Comparison of ENCODE assay signal across 15 cellular contexts in the genomic region with DNA sequence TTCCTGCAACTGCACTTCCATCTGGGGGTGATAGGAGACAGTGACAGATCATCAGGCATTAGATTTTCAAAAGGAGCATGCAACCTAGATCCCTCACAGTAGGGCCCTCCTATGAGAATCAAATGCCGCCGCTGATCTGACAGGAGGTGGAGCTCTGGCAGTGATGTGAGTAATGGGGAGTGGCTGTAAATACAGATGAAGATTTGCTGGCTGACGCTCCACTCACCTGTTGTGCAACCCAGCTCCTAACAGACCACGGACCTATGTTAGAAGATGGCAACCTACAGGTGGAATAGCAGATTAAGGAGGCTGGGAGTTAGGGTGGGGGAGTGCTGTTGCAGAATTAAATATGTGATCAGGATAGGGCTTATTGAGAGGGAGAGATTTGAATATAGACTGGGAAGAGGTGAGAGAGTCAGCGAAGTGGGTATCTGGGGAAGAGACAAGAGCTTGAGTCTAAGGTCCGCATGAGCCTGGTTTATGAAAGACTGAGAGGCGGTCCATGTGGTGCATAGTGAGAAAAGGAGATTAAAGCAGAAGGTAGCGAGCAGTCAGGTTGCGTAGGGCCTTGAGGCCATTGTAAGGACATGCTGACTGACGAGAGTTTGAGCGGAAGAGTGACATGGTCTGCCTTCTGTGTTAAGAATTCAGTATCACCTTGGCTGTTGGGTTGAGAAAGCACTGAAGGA. TPM values are rescaled to one million over a fixed set of nuclear protein-coding genes. Genes with fewer than 3 reads are reported as not detected.
DNase-seq lines count a peak whose midpoint lies in the region; ATAC-seq, FAIRE-seq and TF ChIP-seq lines count a peak whose summit lies in the region.
"Had no signal": no experiment of that assay in that cellular context is flagged by ENCODE, and none has a peak within 500 bp of the region (broad histone marks: within the 10 kb centered on the region; RNA-seq: fewer than 3 reads in every experiment).

No MANE protein-coding gene starts in this region.

- intact Hi-C loops in K562 (cut with micrococcal nuclease): loop anchor here (10.0 kb wide), 3 partner anchors 355 to 1125 kb away; no protein-coding TSS in a partner anchor

- DNase-seq in A549 (ENCODE audit: low read depth in 1 of 2, low spot score in 1 of 2) (peak in 1 of 2 experiments; percentile 51), DND-41 (no peak), NB4 (ENCODE audit: low read depth) (peak; percentile 50), K562 (ENCODE audit: extremely low read depth in 1 of 4, low spot score in 3 of 4) (peak in 1 of 4 experiments; percentile 29), HuH-7 (ENCODE audit: low spot score) (no peak), NK-92 (lab: John Stamatoyannopoulos, UW; ENCODE audit: unreplicated experiment) (no peak), NCI-H510A (lab: John Stamatoyannopoulos, UW) (no peak)
- DNase-seq: activated CD4-positive, alpha-beta T cell treated with anti-CD3 and anti-CD28 coated beads, Interleukin-2, amount 50 U/mL, for 1 hour; left cardiac atrium; NCI-H1436 treated with DMSO at 0.1 percent for 48 hours; NCI-H2227 treated with DMSO at 0.1 percent for 48 hours; right cardiac atrium; T1000 had no signal

- WGBS in A549 (ENCODE audit: missing lambda C conversion rate): 89% methylated on average over 11 of the region's 11 CpGs
- 56% methylated on average over 11 of the region's 11 CpGs for WGBS in K562 (ENCODE audit: insufficient coverage, low coverage, missing lambda C conversion rate)

- ATAC-seq in A549 (no peak), DND-41 (ENCODE audit: insufficient read depth, low read depth) (peak; percentile 42; the same call in 2 of the 3 replicates), K562 (peak; percentile 60), GM19351 (IDR thresholded peaks at IDR 0.05; ENCODE audit: unreplicated experiment) (no peak)
- ATAC-seq: left cardiac atrium, right cardiac atrium had no signal

- no peaks in the 10 kb centered on the region for H3K27me3 ChIP-seq in DND-41 (ENCODE audit: insufficient read depth, low read length, poor library complexity)
- no peaks in the 10 kb centered on the region for H3K27me3 ChIP-seq in K562 (ENCODE audit: control insufficient read depth in 2 of 2, insufficient read depth in 2 of 2, low read length in 2 of 2)

- H3K4me2 ChIP-seq in A549 (no peak overlapping the region; the same call in 1 of the 3 replicates), DND-41 (ENCODE audit: insufficient read depth, low read length) (no peak overlapping the region), K562 (ENCODE audit: insufficient read depth, low read length) (no peak overlapping the region)
- H3K4me2 ChIP-seq: KMS-11 had no signal

- in situ Hi-C loops in K562 (cut with MboI): loop anchor here (25.0 kb wide), 1 partner anchor 1113 kb away; no protein-coding TSS in a partner anchor

- TF ChIP-seq EP300 in A549 (IDR thresholded peaks at IDR 0.05) (no peak), K562 (IDR thresholded peaks at IDR 0.05; ENCODE audit: low read length) (no peak)

- no peak overlapping the region for H2AFZ ChIP-seq in DND-41 (ENCODE audit: low read depth, low read length)
- H2AFZ ChIP-seq in K562 (ENCODE audit: low read depth, low read length): no peak overlapping the region

- POLR2A ChIA-PET in A549 (lab: Yijun Ruan, JAX): no interaction called here
- POLR2A ChIA-PET in K562 (lab: Yijun Ruan, JAX): interaction anchor here (0.6 to 1.4 kb wide), 4 partner anchors 49 to 1198 kb away, joined by 3 to 6 read pairs (median 3); no protein-coding TSS in a partner anchor

- H3K4me1 ChIP-seq in A549 (peaks cover 35% of the 10 kb centered on the region), DND-41 (ENCODE audit: insufficient read depth, low read length) (no peaks in the 10 kb centered on the region), K562 (replicated peaks in 1 of 2; ENCODE audit: control insufficient read depth in 2 of 2, insufficient read depth in 2 of 2, low read length in 2 of 2) (peaks cover 5 to 6% of the 10 kb centered on the region in 2 experiments; a peak in 4 of 5 replicates)

- TF ChIP-seq POLR2A in A549 (IDR thresholded peaks at IDR 0.05; ENCODE audit: low read length): no peak
- TF ChIP-seq POLR2A in NB4 (IDR thresholded peaks at IDR 0.05; ENCODE audit: extremely low read depth, insufficient read length): no peak
- peak; percentile 42; the same call in 1 of the 2 replicates for TF ChIP-seq POLR2A in K562 (conservative IDR thresholded peaks at IDR 0.05)

- H3K79me2 ChIP-seq in DND-41 (ENCODE audit: insufficient read depth, low read length) (no peaks in the 10 kb centered on the region), K562 (ENCODE audit: control insufficient read depth, insufficient read depth, low read length) (no peaks in the 10 kb centered on the region)

- H4K20me1 ChIP-seq in DND-41 (ENCODE audit: insufficient read depth, low read length): peaks cover 14% of the 10 kb centered on the region; the same call in 1 of the 2 replicates
- no peaks in the 10 kb centered on the region for H4K20me1 ChIP-seq in K562 (replicated peaks; ENCODE audit: control insufficient read depth, insufficient read depth, low read length)

- no TSS peak for BruUV-seq in K562 (replicated peaks; lab: Mats Ljungman, UMichigan)

- no peak for FAIRE-seq in A549 (lab: Jason Lieb, UNC)
- FAIRE-seq in K562 (lab: Jason Lieb, UNC): no peak

- CTCF ChIA-PET in A549 (lab: Yijun Ruan, JAX): interaction anchor here (1.5 to 1.9 kb wide), 2 partner anchors 9 to 383 kb away, joined by 3 to 10 read pairs; no protein-coding TSS in a partner anchor
- CTCF ChIA-PET in K562 (lab: Yijun Ruan, JAX; ENCODE audit: low intra/inter-chr PET ratio): no interaction called here

- H3K4me3 ChIP-seq in A549 (no peak overlapping the region), DND-41 (ENCODE audit: low read depth in 1 of 2, low read length in 2 of 2) (no peak overlapping the region), NB4 (ENCODE audit: low read depth, low read length) (no peak overlapping the region), K562 (no peak overlapping the region)

- H3K27ac ChIP-seq in A549 (peak overlapping the region in 1 of 2 experiments; percentile 79; a peak in 1 of 6 replicates), DND-41 (ENCODE audit: low read length) (no peak overlapping the region), K562 (ENCODE audit: extremely low read depth, low read depth, low read length) (no peak overlapping the region)
- H3K27ac ChIP-seq: KMS-11 had no signal

- no peak overlapping the region for H3K9ac ChIP-seq in DND-41 (ENCODE audit: low read depth, low read length)
- H3K9ac ChIP-seq in K562 (ENCODE audit: insufficient read depth in 1 of 2, low read depth in 2 of 2, low read length in 2 of 2): no peak overlapping the region
- H3K9ac ChIP-seq: KMS-11 had no signal

- TF ChIP-seq RAD21 in A549 (conservative IDR thresholded peaks at IDR 0.05 in 1 of 2, IDR thresholded peaks at IDR 0.05 in 1 of 2) (no peak), K562 (CRISPR knock-in tag; conservative IDR thresholded peaks at IDR 0.05 in 1 of 2, IDR thresholded peaks at IDR 0.05 in 1 of 2) (no peak)

- H3K9me1 ChIP-seq in K562 (ENCODE audit: control insufficient read depth, insufficient read depth, low read length): no peaks in the 10 kb centered on the region

- peaks cover 42% of the 10 kb centered on the region for H3K36me3 ChIP-seq in DND-41 (ENCODE audit: insufficient read depth, low read length)
- H3K36me3 ChIP-seq in K562 (ENCODE audit: control insufficient read depth, insufficient read depth, low read length): peaks cover 43% of the 10 kb centered on the region

- no peak for TF ChIP-seq CTCF in A549 (IDR thresholded peaks at IDR 0.05)
- no peak for TF ChIP-seq CTCF in DND-41 (IDR thresholded peaks at IDR 0.05; ENCODE audit: borderline replicate concordance, extremely low read depth, low read length, poor library complexity, severe bottlenecking)
- no peak for TF ChIP-seq CTCF in NB4 (IDR thresholded peaks at IDR 0.05; ENCODE audit: low read depth, low read length)
- TF ChIP-seq CTCF in K562 (IDR thresholded peaks at IDR 0.05 in 2 of 3, conservative IDR thresholded peaks at IDR 0.05 in 1 of 3; ENCODE audit: insufficient read depth in 2 of 3, low read depth in 1 of 3, low read length in 3 of 3): no peak

- H3K9me3 ChIP-seq in A549 (peaks cover 22% of the 10 kb centered on the region), DND-41 (ENCODE audit: insufficient read depth, low read length, severe bottlenecking) (no peaks in the 10 kb centered on the region), K562 (replicated peaks; ENCODE audit: control insufficient read depth, insufficient read depth, low read depth, low read length) (peaks cover 3% of the 10 kb centered on the region)

RNA-seq across cellular contexts. Expression of gene TOGARAM2, which starts 31.3 kb away (rescaled TPM):
- 0.05 and 0.14 TPM in 2 replicates for polyA plus RNA-seq in A549 (2011; rRNA removed)
- 0.38 and 0.41 TPM in 2 replicates for polyA plus RNA-seq in A549 (2012; cell fraction: cytosol; rRNA removed)
- 0.92 and 0.96 TPM in 2 replicates for polyA plus RNA-seq in A549 (2012; cell fraction: nucleus; rRNA removed)
- polyA plus RNA-seq in A549 (2017; fragmentation: RNase III; extraction: RNeasy Plus Mini Kit Qiagen cat#74134 plus additional on column Dnase treatment): 0.25 to 0.35 TPM (median 0.30 TPM) in 3 replicates
- 0.10 and 0.33 TPM in 2 replicates for polyA minus RNA-seq in A549 (2011; rRNA and poly(A)+ RNA removed)
- total RNA-seq in K562 (2011; cell fraction: chromatin; rRNA removed; ENCODE audit: low replicate concordance): not detected in 2 replicates
- total RNA-seq in K562 (2011; cell fraction: nucleolus; rRNA removed): not detected in 2 replicates
- 0.08 TPM in 1 of 2 replicates, not detected in the other for total RNA-seq in K562 (2011; cell fraction: nucleoplasm; rRNA removed)
- total RNA-seq in K562 (2014; rRNA removed): not detected in 2 replicates
- total RNA-seq in K562 (2014; rRNA removed; fragmentation: Illumina TruSeq; extraction: Trizol): not detected in 2 replicates
- not detected in 2 replicates for total RNA-seq in K562 (2015; rRNA removed; fragmentation: Illumina TruSeq; extraction: Trizol)
- total RNA-seq in K562 (2021): not detected in 2 replicates
- not detected in 2 replicates for polyA plus RNA-seq in K562 (2011; rRNA removed)
- polyA plus RNA-seq in K562 (2011; cell fraction: cytosol; rRNA removed): under 0.01 TPM in 1 of 2 replicates, not detected in the other
- 0.01 TPM in 1 of 2 replicates, not detected in the other for polyA plus RNA-seq in K562 (2011; cell fraction: nucleus; rRNA removed)
- polyA plus RNA-seq in K562 (2012): not detected in 2 replicates
- polyA plus RNA-seq in K562 (2014; fragmentation: Illumina TruSeq; extraction: Trizol): not detected in 2 replicates
- polyA plus RNA-seq in K562 (2014; fragmentation: Nextera tagmentation; extraction: Ambion mirVana): not detected
- not detected in 2 replicates for polyA plus RNA-seq in K562 (2014; rRNA removed)
- not detected in 2 replicates for polyA minus RNA-seq in K562 (2011; rRNA and poly(A)+ RNA removed)
- not detected in 2 replicates for polyA minus RNA-seq in K562 (2011; cell fraction: cytosol; rRNA and poly(A)+ RNA removed)
- polyA minus RNA-seq in K562 (2011; cell fraction: nucleus; rRNA and poly(A)+ RNA removed): not detected in 2 replicates

RNA-seq across cellular contexts. Expression of gene WDR43, which starts 55.3 kb away (rescaled TPM):
- polyA plus RNA-seq in A549 (2011; rRNA removed): 208 and 256 TPM in 2 replicates
- polyA plus RNA-seq in A549 (2012; cell fraction: cytosol; rRNA removed): 50.6 and 51.9 TPM in 2 replicates
- 25.6 and 29.6 TPM in 2 replicates for polyA plus RNA-seq in A549 (2012; cell fraction: nucleus; rRNA removed)
- 71.8 to 83.6 TPM (median 72.4 TPM) in 3 replicates for polyA plus RNA-seq in A549 (2017; fragmentation: RNase III; extraction: RNeasy Plus Mini Kit Qiagen cat#74134 plus additional on column Dnase treatment)
- polyA minus RNA-seq in A549 (2011; rRNA and poly(A)+ RNA removed): 186 and 192 TPM in 2 replicates
- 135 and 262 TPM in 2 replicates for total RNA-seq in K562 (2011; cell fraction: chromatin; rRNA removed; ENCODE audit: low replicate concordance)
- 43.0 and 47.1 TPM in 2 replicates for total RNA-seq in K562 (2011; cell fraction: nucleolus; rRNA removed)
- 83.1 and 84.3 TPM in 2 replicates for total RNA-seq in K562 (2011; cell fraction: nucleoplasm; rRNA removed)
- 105 and 106 TPM in 2 replicates for total RNA-seq in K562 (2014; rRNA removed)
- 134 and 161 TPM in 2 replicates for total RNA-seq in K562 (2014; rRNA removed; fragmentation: Illumina TruSeq; extraction: Trizol)
- total RNA-seq in K562 (2015; rRNA removed; fragmentation: Illumina TruSeq; extraction: Trizol): 144 and 149 TPM in 2 replicates
- total RNA-seq in K562 (2021): 105 and 107 TPM in 2 replicates
- polyA plus RNA-seq in K562 (2011; rRNA removed): 147 and 197 TPM in 2 replicates
- polyA plus RNA-seq in K562 (2011; cell fraction: cytosol; rRNA removed): 38.2 and 53.2 TPM in 2 replicates
- polyA plus RNA-seq in K562 (2011; cell fraction: nucleus; rRNA removed): 67.5 and 86.6 TPM in 2 replicates
- polyA plus RNA-seq in K562 (2012): 31.9 and 60.1 TPM in 2 replicates
- 77.9 and 83.1 TPM in 2 replicates for polyA plus RNA-seq in K562 (2014; fragmentation: Illumina TruSeq; extraction: Trizol)
- 10 to 100 TPM; 34.6 to 39.2 TPM for polyA plus RNA-seq in K562 (2014; fragmentation: Nextera tagmentation; extraction: Ambion mirVana)
- polyA plus RNA-seq in K562 (2014; rRNA removed): 53.6 and 58.3 TPM in 2 replicates
- polyA minus RNA-seq in K562 (2011; rRNA and poly(A)+ RNA removed): 600 and 656 TPM in 2 replicates
- 95.2 and 128 TPM in 2 replicates for polyA minus RNA-seq in K562 (2011; cell fraction: cytosol; rRNA and poly(A)+ RNA removed)
- polyA minus RNA-seq in K562 (2011; cell fraction: nucleus; rRNA and poly(A)+ RNA removed): 61.4 and 133 TPM in 2 replicates

Comparison
In these comparisons a context has a peak if more than half of its experiments do, and no peak if none do; other contexts are left out.
1. ATAC-seq: peak in DND-41 (single experiment) and K562 (single experiment); none in A549 (0 of 2) and GM19351 (single experiment).
2. Of the 35 proteins assayed by ChIP-seq in both K562 and A549: peak only in K562: POLR2A; only in A549: none; in both: none; in neither: 32; mixed calls (peak in some experiments, not most) for 2.